ENCODE assay signal across 33 cellular contexts in the genomic region with DNA sequence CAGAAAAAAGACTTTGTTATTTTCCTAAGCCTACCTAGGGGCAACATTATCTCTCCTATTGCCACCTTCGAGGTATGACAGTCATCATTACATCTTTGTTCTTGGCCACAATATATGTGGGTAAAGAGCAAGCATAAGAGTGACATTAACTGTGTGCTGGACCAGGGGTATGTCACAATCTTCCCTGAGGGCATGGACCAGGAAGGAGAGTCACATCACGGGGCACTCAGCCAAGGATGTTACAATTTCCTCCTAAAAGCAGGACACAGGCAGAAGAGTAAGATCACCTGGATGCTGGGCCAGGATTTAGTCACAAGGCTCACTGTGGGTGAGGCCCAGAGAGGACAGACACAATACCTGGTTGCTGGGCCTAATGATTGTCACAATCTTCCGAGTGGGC. TPM values are rescaled to one million over a fixed set of nuclear protein-coding genes. Genes with fewer than 3 reads are reported as not detected.
"Had no signal": no experiment of that assay in that cellular context is flagged by ENCODE, and none has a peak within 500 bp of the region (broad histone marks: within the 10 kb centered on the region; RNA-seq: fewer than 3 reads in every experiment).

No MANE protein-coding gene starts in this region.

- FAIRE-seq: colon, endometrium, endothelial cell of umbilical vein, frontal cortex had no signal

- H3K27ac ChIP-seq: colonic mucosa, coronary artery, dorsolateral prefrontal cortex, epithelial cell of prostate, esophagus muscularis mucosa, esophagus squamous epithelium, foreskin keratinocyte, gastrocnemius medialis, gastroesophageal sphincter, heart left ventricle, heart right ventricle had no signal

- H3K4me3 ChIP-seq: colonic mucosa, coronary artery, dorsolateral prefrontal cortex, esophagus muscularis mucosa, esophagus squamous epithelium, gastrocnemius medialis, gastroesophageal sphincter, heart left ventricle, heart right ventricle had no signal

- ATAC-seq: effector memory CD8-positive, alpha-beta T cell; esophagus mucosa; foreskin keratinocyte; gastrocnemius medialis; gastroesophageal sphincter; heart left ventricle; heart right ventricle had no signal

- H3K36me3 ChIP-seq: colonic mucosa, esophagus muscularis mucosa, esophagus squamous epithelium, gastrocnemius medialis, gastroesophageal sphincter, heart left ventricle, heart right ventricle had no signal

- DNase-seq: colonic mucosa; cortex of kidney; dermis blood vessel endothelial cell; dorsolateral prefrontal cortex; effector CD4-positive, alpha-beta T cell; effector CD8-positive, alpha-beta T cell; effector memory CD4-positive, alpha-beta T cell; effector memory CD8-positive, alpha-beta T cell; endodermal cell; erythroblast; esophagus squamous epithelium; foreskin fibroblast; foreskin keratinocyte; foreskin melanocyte; gastrocnemius medialis; glutamatergic neuron; head of caudate nucleus; heart left ventricle; heart right ventricle had no signal

- H3K9me3 ChIP-seq: colonic mucosa, esophagus muscularis mucosa, gastrocnemius medialis, gastroesophageal sphincter had no signal

- H3K27me3 ChIP-seq: colonic mucosa, dorsolateral prefrontal cortex, esophagus muscularis mucosa, esophagus squamous epithelium, foreskin keratinocyte, gastrocnemius medialis, gastroesophageal sphincter, heart left ventricle, heart right ventricle had no signal

- H3K4me1 ChIP-seq: colonic mucosa, esophagus muscularis mucosa, esophagus squamous epithelium, foreskin keratinocyte, gastrocnemius medialis, gastroesophageal sphincter, heart left ventricle, heart right ventricle had no signal

RNA-seq across cellular contexts. Expression of gene ZNF728, which starts 53.0 kb away (rescaled TPM):
- total RNA-seq: dermis microvascular lymphatic vessel endothelial cell, endodermal cell, endothelial cell of umbilical vein, epithelial cell of proximal tubule, esophagus mucosa, fibroblast of villous mesenchyme, foreskin keratinocyte, gastrocnemius medialis, glomerular endothelial cell had no signal
- polyA plus RNA-seq: endothelial cell of umbilical vein, fibroblast of lung, foreskin keratinocyte had no signal
